ENCODE assay signal across 17 cellular contexts in the genomic region with DNA sequence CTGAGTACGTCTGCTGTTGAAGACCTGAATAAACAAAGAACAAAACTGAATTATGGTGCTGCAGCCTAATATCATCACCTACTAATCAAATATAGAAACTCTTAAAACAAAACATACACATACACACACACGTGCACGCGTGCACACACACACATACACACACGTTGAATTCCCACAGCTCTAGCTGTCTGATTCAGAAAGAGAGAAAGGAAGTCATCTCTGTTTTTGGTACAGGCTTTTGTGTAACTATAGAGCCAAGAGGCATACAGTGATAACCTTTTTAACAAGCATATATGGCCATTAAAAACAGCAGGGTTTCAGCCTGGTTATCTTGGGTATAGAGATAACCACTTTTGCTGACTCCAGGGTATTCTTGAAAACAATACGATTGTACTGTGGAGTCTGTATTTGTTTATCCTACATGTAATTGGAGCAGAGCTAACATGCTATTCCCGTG.
DNase-seq lines count a peak whose midpoint lies in the region; ATAC-seq and TF ChIP-seq lines count a peak whose summit lies in the region.
"Had no signal": no experiment of that assay in that cellular context is flagged by ENCODE, and none has a peak within 500 bp of the region (broad histone marks: within the 10 kb centered on the region; RNA-seq: fewer than 3 reads in every experiment).

No MANE protein-coding gene starts in this region.

- peak; percentile 19 for TF ChIP-seq RAD21 in SK-N-SH (IDR thresholded peaks at IDR 0.05; ENCODE audit: low read length)

- H2BK15ac ChIP-seq in mesendoderm (replicated peaks; ENCODE audit: low read depth) = no peak overlapping the region

- no peaks in the 10 kb centered on the region for H3K9me2 ChIP-seq in SK-N-SH

- WGBS in SK-N-SH (ENCODE audit: low lambda C conversion rate) = 18% methylated on average over 7 of the region's 7 CpGs
- WGBS in mesendoderm (ENCODE audit: extremely low coverage, insufficient coverage, low lambda C conversion rate) = no CpG with 5 or more reads among the region's 7 CpGs

- H3K4me1 Mint-ChIP-seq in activated CD4-positive, alpha-beta T cell treated with anti-CD3 and anti-CD28 coated beads, Interleukin-2, amount 10 ng/mL, durations not matched to agents 24 days and 14 days = no peaks in the 10 kb centered on the region
- no peaks in the 10 kb centered on the region for H3K4me1 Mint-ChIP-seq in activated naive CD8-positive, alpha-beta T cell treated with anti-CD3 and anti-CD28 coated beads, Interleukin-2, amount 50 U/mL, for 24 hours
- H3K4me1 Mint-ChIP-seq: brain had no signal

- no peak overlapping the region for H3K56ac ChIP-seq in mesendoderm (ENCODE audit: low read length)

- H3K4me1 ChIP-seq in SK-N-SH (ENCODE audit: control insufficient read depth in 1 of 2, insufficient read depth in 2 of 2, low read depth in 1 of 2, low read length in 1 of 2) = no peaks in the 10 kb centered on the region; a peak in 2 of 4 replicates
- no peaks in the 10 kb centered on the region for H3K4me1 ChIP-seq in mesendoderm (ENCODE audit: control insufficient read depth, low read depth, low read length)

- no peaks in the 10 kb centered on the region for H3K27me3 Mint-ChIP-seq in activated CD4-positive, alpha-beta T cell treated with anti-CD3 and anti-CD28 coated beads, Interleukin-2, amount 10 ng/mL, durations not matched to agents 24 days and 14 days
- no peaks in the 10 kb centered on the region for H3K27me3 Mint-ChIP-seq in activated naive CD8-positive, alpha-beta T cell treated with anti-CD3 and anti-CD28 coated beads, Interleukin-2, amount 50 U/mL, for 24 hours
- H3K27me3 Mint-ChIP-seq: activated CD4-positive, alpha-beta memory T cell treated with anti-CD3 and anti-CD28 coated beads for 36 hours; brain; effector memory CD8-positive, alpha-beta T cell had no signal

- H3K9me3 Mint-ChIP-seq in activated CD4-positive, alpha-beta T cell treated with anti-CD3 and anti-CD28 coated beads, Interleukin-2, amount 10 ng/mL, durations not matched to agents 24 days and 14 days = no peaks in the 10 kb centered on the region
- H3K9me3 Mint-ChIP-seq in activated naive CD8-positive, alpha-beta T cell treated with anti-CD3 and anti-CD28 coated beads, Interleukin-2, amount 50 U/mL, for 24 hours = peaks cover 4% of the 10 kb centered on the region
- H3K9me3 Mint-ChIP-seq: activated CD4-positive, alpha-beta memory T cell treated with anti-CD3 and anti-CD28 coated beads for 36 hours; activated T-helper 2 cell treated with anti-CD3 and anti-CD28 coated beads, Interferon-gamma antibody, Interleukin-2, Interleukin-4, amounts not matched to agents 10 μg/mL and 5 μg/mL and 100 μg/mL, durations not matched to agents 14 hours and 24 hours and 36 hours; brain; nephron progenitor cell; T-helper 1 cell treated with Interleukin-12 subunit alpha and Interleukin-12 subunit beta and Interleukin-4 antibody, amounts not matched to agents 30 μg/mL and 1 μg/mL, for 36 hours had no signal

- POLR2A ChIA-PET in SK-N-SH (lab: Yijun Ruan, JAX) = no interaction called here

- TF ChIP-seq EP300 in SK-N-SH (IDR thresholded peaks at IDR 0.05; ENCODE audit: borderline replicate concordance in 1 of 2, low read depth in 1 of 2, low read length in 1 of 2) = peak in 1 of 2 experiments; percentile 45; a peak in 1 of 4 replicates

- no peaks in the 10 kb centered on the region for H3F3A ChIP-seq in SK-N-SH (replicated peaks; ENCODE audit: insufficient read depth)

- H3K27ac ChIP-seq in SK-N-SH (ENCODE audit: low read depth in 2 of 2, low read length in 1 of 2) = peak overlapping the region in 1 of 2 experiments; percentile 30; a peak in 2 of 4 replicates
- no peak overlapping the region for H3K27ac ChIP-seq in mesendoderm (ENCODE audit: low read depth, low read length)

- H3K79me2 ChIP-seq in SK-N-SH (ENCODE audit: insufficient read depth) (no peaks in the 10 kb centered on the region), mesendoderm (ENCODE audit: control insufficient read depth, insufficient read depth, low read length) (no peaks in the 10 kb centered on the region)

- CTCF ChIA-PET in SK-N-SH (lab: Yijun Ruan, JAX) = no interaction called here

- peak overlapping the region; percentile 26; the same call in 1 of the 2 replicates for H3K4me2 ChIP-seq in SK-N-SH
- H3K4me2 ChIP-seq in mesendoderm (ENCODE audit: low read length) = no peak overlapping the region

- no peak overlapping the region for H3K4me3 Mint-ChIP-seq in activated CD4-positive, alpha-beta T cell treated with anti-CD3 and anti-CD28 coated beads, Interleukin-2, amount 10 ng/mL, durations not matched to agents 24 days and 14 days
- no peak overlapping the region for H3K4me3 Mint-ChIP-seq in activated naive CD8-positive, alpha-beta T cell treated with anti-CD3 and anti-CD28 coated beads, Interleukin-2, amount 50 U/mL, for 24 hours
- H3K4me3 Mint-ChIP-seq: activated CD4-positive, alpha-beta memory T cell treated with anti-CD3 and anti-CD28 coated beads for 36 hours; effector memory CD8-positive, alpha-beta T cell; nephron progenitor cell; T-helper 1 cell treated with Interleukin-12 subunit alpha and Interleukin-12 subunit beta and Interleukin-4 antibody, amounts not matched to agents 30 μg/mL and 1 μg/mL, for 36 hours had no signal

- no peak overlapping the region for H3K18ac ChIP-seq in mesendoderm (ENCODE audit: low read length)

- no peak overlapping the region for H2AK5ac ChIP-seq in mesendoderm (ENCODE audit: low read length)

- H4K20me1 ChIP-seq in SK-N-SH (ENCODE audit: insufficient read depth) = no peaks in the 10 kb centered on the region

- H3K36me3 Mint-ChIP-seq in activated CD4-positive, alpha-beta T cell treated with anti-CD3 and anti-CD28 coated beads, Interleukin-2, amount 10 ng/mL, durations not matched to agents 24 days and 14 days (ENCODE audit: low read depth) = no peaks in the 10 kb centered on the region
- no peaks in the 10 kb centered on the region for H3K36me3 Mint-ChIP-seq in activated naive CD8-positive, alpha-beta T cell treated with anti-CD3 and anti-CD28 coated beads, Interleukin-2, amount 50 U/mL, for 24 hours (ENCODE audit: low read depth)
- H3K36me3 Mint-ChIP-seq: activated CD4-positive, alpha-beta memory T cell treated with anti-CD3 and anti-CD28 coated beads for 36 hours; brain had no signal

- no peak overlapping the region for H3K27ac Mint-ChIP-seq in activated CD4-positive, alpha-beta T cell treated with anti-CD3 and anti-CD28 coated beads, Interleukin-2, amount 10 ng/mL, durations not matched to agents 24 days and 14 days
- no peak overlapping the region for H3K27ac Mint-ChIP-seq in activated naive CD8-positive, alpha-beta T cell treated with anti-CD3 and anti-CD28 coated beads, Interleukin-2, amount 50 U/mL, for 24 hours
- H3K27ac Mint-ChIP-seq: activated CD4-positive, alpha-beta memory T cell treated with anti-CD3 and anti-CD28 coated beads for 36 hours; activated T-helper 2 cell treated with anti-CD3 and anti-CD28 coated beads, Interferon-gamma antibody, Interleukin-2, Interleukin-4, amounts not matched to agents 10 μg/mL and 5 μg/mL and 100 μg/mL, durations not matched to agents 14 hours and 24 hours and 36 hours; effector memory CD8-positive, alpha-beta T cell; nephron progenitor cell; T-helper 1 cell treated with Interleukin-12 subunit alpha and Interleukin-12 subunit beta and Interleukin-4 antibody, amounts not matched to agents 30 μg/mL and 1 μg/mL, for 36 hours had no signal

- H3K79me1 ChIP-seq in mesendoderm (ENCODE audit: low read length) = no peaks in the 10 kb centered on the region

- ATAC-seq in HG03439 (IDR thresholded peaks at IDR 0.05; ENCODE audit: unreplicated experiment) (no peak), GM19395 (IDR thresholded peaks at IDR 0.05; ENCODE audit: unreplicated experiment) (no peak)
- ATAC-seq in activated naive CD8-positive, alpha-beta T cell treated with anti-CD3 and anti-CD28 coated beads, Interleukin-2, amount 50 U/mL, for 24 hours = no peak
- ATAC-seq: effector memory CD8-positive, alpha-beta T cell had no signal

- no peak overlapping the region for H3K23ac ChIP-seq in mesendoderm (ENCODE audit: low read length)

- peak overlapping the region in 1 of 2 experiments; percentile 17; a peak in 1 of 4 replicates for H3K4me3 ChIP-seq in SK-N-SH (ENCODE audit: low read depth in 2 of 2, low read length in 1 of 2)
- no peak overlapping the region for H3K4me3 ChIP-seq in mesendoderm (ENCODE audit: low read length)

- no peaks in the 10 kb centered on the region for H3K9me3 ChIP-seq in SK-N-SH

- no peak overlapping the region for H4K5ac ChIP-seq in mesendoderm (ENCODE audit: low read length)

- no peak overlapping the region for H3K9ac ChIP-seq in SK-N-SH
- no peak overlapping the region for H3K9ac ChIP-seq in mesendoderm (ENCODE audit: low read length)

- intact Hi-C loops in activated CD4-positive, alpha-beta T cell treated with anti-CD3 and anti-CD28 coated beads, Interleukin-2, amount 10 ng/mL, durations not matched to agents 24 days and 14 days (cut with micrococcal nuclease) = no loop called here

- H3K27me3 ChIP-seq in SK-N-SH (ENCODE audit: insufficient read depth) = no peaks in the 10 kb centered on the region
- H3K27me3 ChIP-seq in mesendoderm (ENCODE audit: insufficient read depth, low read length, poor library complexity) = no peaks in the 10 kb centered on the region

- H3K36me3 ChIP-seq in SK-N-SH (replicated peaks in 1 of 2; ENCODE audit: control insufficient read depth in 1 of 2, insufficient read depth in 2 of 2, low read length in 1 of 2) (no peaks in the 10 kb centered on the region), mesendoderm (ENCODE audit: control insufficient read depth, insufficient read depth, low read length) (no peaks in the 10 kb centered on the region)

- H2BK5ac ChIP-seq in mesendoderm (ENCODE audit: low read length) = no peak overlapping the region

- no peak for TF ChIP-seq CTCF in SK-N-SH (IDR thresholded peaks at IDR 0.05)

- no peak overlapping the region for H2AFZ ChIP-seq in SK-N-SH (ENCODE audit: low read depth)

- H4K8ac ChIP-seq in mesendoderm (ENCODE audit: low read depth, low read length) = no peak overlapping the region

- DNase-seq in DMS153 treated with DMSO at 0.1 percent for 48 hours (lab: John Stamatoyannopoulos, UW; ENCODE audit: unreplicated experiment) (peak; percentile 48), NCI-H128 (lab: John Stamatoyannopoulos, UW; ENCODE audit: unreplicated experiment) (peak; percentile 36), SK-N-SH (peak; percentile 43), mesendoderm (peak; percentile 87)
- DNase-seq in activated CD4-positive, alpha-beta T cell treated with anti-CD3 and anti-CD28 coated beads, Interleukin-2, amount 10 ng/mL, durations not matched to agents 24 days and 14 days = no peak
- DNase-seq in activated naive CD8-positive, alpha-beta T cell treated with anti-CD3 and anti-CD28 coated beads, Interleukin-2, amount 50 U/mL, for 24 hours = no peak
- DNase-seq: activated CD4-positive, alpha-beta memory T cell treated with anti-CD3 and anti-CD28 coated beads for 36 hours; C1 segment of cervical spinal cord; effector memory CD8-positive, alpha-beta T cell; NCI-H1436; nephron progenitor cell; substantia nigra had no signal

- no peak overlapping the region for H3K4ac ChIP-seq in mesendoderm (ENCODE audit: low read depth, low read length)

- no peak overlapping the region for H2BK120ac ChIP-seq in mesendoderm (ENCODE audit: low read depth, low read length)

TF ChIP-seq in SK-N-SH, 30 proteins besides CTCF, POLR2A, EP300 and RAD21 (continues in another document):
- TF ChIP-seq MXI1 (IDR thresholded peaks at IDR 0.05; ENCODE audit: low read depth, low read length) = peak; percentile 70
- peak; percentile 76; the same call in 1 of the 2 replicates for TF ChIP-seq FOXJ3 (CRISPR knock-in tag; IDR thresholded peaks at IDR 0.05)

Comparison
In these comparisons a context has a peak if more than half of its experiments do, and no peak if none do; other contexts are left out.
1. DNase-seq: peak in DMS153 treated with DMSO at 0.1 percent for 48 hours (single experiment), NCI-H128 (single experiment), SK-N-SH (single experiment) and mesendoderm (single experiment); none in activated CD4-positive, alpha-beta T cell treated with anti-CD3 and anti-CD28 coated beads, Interleukin-2, amount 10 ng/mL, durations not matched to agents 24 days and 14 days (single experiment) and activated naive CD8-positive, alpha-beta T cell treated with anti-CD3 and anti-CD28 coated beads, Interleukin-2, amount 50 U/mL, for 24 hours (single experiment).